ENCODE assay signal across 8 cellular contexts in the genomic region with DNA sequence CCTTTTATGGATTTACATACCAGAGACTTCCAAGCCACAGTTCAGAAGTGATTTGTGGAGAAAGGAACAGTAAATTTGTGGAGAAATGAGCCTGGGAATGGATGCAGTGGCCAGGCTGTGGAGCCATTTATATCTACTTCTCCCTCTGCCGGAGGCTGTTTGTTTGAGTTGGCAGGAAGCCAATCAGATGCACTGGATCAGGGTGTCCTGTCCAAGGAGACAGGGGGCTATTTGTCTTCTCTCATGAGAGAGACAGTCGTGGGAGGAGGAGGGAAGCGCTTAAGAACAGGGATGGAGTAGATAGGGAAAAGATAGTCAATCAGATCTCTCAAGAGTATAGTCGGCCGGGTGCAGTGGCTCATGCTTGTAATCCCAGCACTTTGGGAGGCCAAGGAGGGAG. TPM values are rescaled to one million over a fixed set of nuclear protein-coding genes. Genes with fewer than 3 reads are reported as not detected.
A peak's percentile ranks its signal among the peaks of the same experiment; 100 is the strongest.
DNase-seq lines count a peak whose midpoint lies in the region; ATAC-seq and TF ChIP-seq lines count a peak whose summit lies in the region.

No MANE protein-coding gene starts in this region.

- H3K27me3 ChIP-seq in layer of hippocampus (ENCODE audit: control insufficient read depth, insufficient read depth, low read length) (no peaks in the 10 kb centered on the region), vagina (no peaks in the 10 kb centered on the region), Caco-2 (replicated peaks; ENCODE audit: control insufficient read depth, insufficient read depth, low read length) (no peaks in the 10 kb centered on the region)

- TF ChIP-seq POLR2A in vagina (IDR thresholded peaks at IDR 0.05), result no peak

- intact Hi-C loops in vagina (cut with DNase I), result no loop called here
- intact Hi-C loops in Caco-2 (cut with micrococcal nuclease; ENCODE audit: unreplicated experiment), result no loop called here

- peaks cover 7% of the 10 kb centered on the region for H3K4me1 Mint-ChIP-seq in Caco-2 (ENCODE audit: low read depth, unreplicated experiment)

- H3K27ac Mint-ChIP-seq in Caco-2 (ENCODE audit: unreplicated experiment), result no peak overlapping the region

- POLR2A ChIA-PET in Caco-2 (lab: Charles Lee), result no interaction called here

- ATAC-seq in GM21576 (IDR thresholded peaks at IDR 0.05; ENCODE audit: unreplicated experiment), result no peak

- DNase-seq in NCI-H2081 (lab: John Stamatoyannopoulos, UW) (peak; percentile 28 to 55), NCI-H2081 treated with DMSO at 0.1 percent for 48 hours (lab: John Stamatoyannopoulos, UW) (no peak), vagina (ENCODE audit: extremely low spot score in 2 of 2) (no peak), RKO (ENCODE audit: low spot score) (no peak), Caco-2 (no peak)

- H3K4me1 ChIP-seq in vagina (no peaks in the 10 kb centered on the region), Caco-2 (0 out of 2 replicates have a peak, but pooled peaks cover 4% of the 10 kb centered on the region)

- CTCF ChIA-PET in Caco-2 (lab: Charles Lee), result interaction anchor here (0.7 kb wide), 1 partner anchor 8 kb away, joined by 6 read pairs; no protein-coding TSS in a partner anchor

- H3K27ac ChIP-seq in angular gyrus (ENCODE audit: low read depth, low read length), result peak overlapping the region; percentile 98
- H3K27ac ChIP-seq in layer of hippocampus (ENCODE audit: low read depth, low read length), result peak overlapping the region; percentile 93
- H3K27ac ChIP-seq in vagina, result peak overlapping the region; percentile 38

- BruUV-seq in Caco-2 (replicated peaks; lab: Mats Ljungman, UMichigan), result no TSS peak

- peaks cover 13% of the 10 kb centered on the region for H3K27me3 Mint-ChIP-seq in Caco-2 (ENCODE audit: insufficient read depth, unreplicated experiment)

- H3K36me3 Mint-ChIP-seq in Caco-2 (ENCODE audit: insufficient read depth, unreplicated experiment), result no peaks in the 10 kb centered on the region

- H3K4me3 ChIP-seq in vagina (no peak overlapping the region), Caco-2 (ENCODE audit: low read depth, low read length) (no peak overlapping the region)

- no peak overlapping the region for H3K4me3 Mint-ChIP-seq in Caco-2 (ENCODE audit: unreplicated experiment)

- no peaks in the 10 kb centered on the region for H3K9me3 ChIP-seq in vagina
- H3K9me3 ChIP-seq in Caco-2, result no peaks in the 10 kb centered on the region

- H3K36me3 ChIP-seq in vagina (no peaks in the 10 kb centered on the region), Caco-2 (ENCODE audit: control insufficient read depth, insufficient read depth, low read length) (no peaks in the 10 kb centered on the region)

- H3K9me3 Mint-ChIP-seq in Caco-2 (ENCODE audit: unreplicated experiment), result no peaks in the 10 kb centered on the region

- TF ChIP-seq CTCF in vagina (IDR thresholded peaks at IDR 0.05) (no peak), Caco-2 (IDR thresholded peaks at IDR 0.05; ENCODE audit: insufficient read depth in 1 of 2, low read depth in 1 of 2, low read length in 1 of 2, severe bottlenecking in 1 of 2, unreplicated experiment in 1 of 2) (no peak)

RNA-seq across cellular contexts. Expression of a gene that starts 2.8 kb away (rescaled TPM):
- not detected for total RNA-seq in vagina
- not detected in 2 replicates for total RNA-seq in Caco-2 (2022)

RNA-seq across cellular contexts. Expression of a gene that starts 15.2 kb away (rescaled TPM):
- total RNA-seq in vagina (25.8 TPM), Caco-2 (2022) (52.5 and 53.5 TPM in 2 replicates)

RNA-seq across cellular contexts. Expression of a gene that starts 24.9 kb away (rescaled TPM):
- total RNA-seq in vagina (46.7 TPM), Caco-2 (2022) (99.8 and 105 TPM in 2 replicates)

RNA-seq across cellular contexts. Expression of a gene that starts 25.5 kb away (rescaled TPM):
- total RNA-seq in vagina (2.0 TPM), Caco-2 (2022) (not detected in 2 replicates)

RNA-seq across cellular contexts. Expression of a gene that starts 36.9 kb away (rescaled TPM):
- total RNA-seq in vagina (not detected), Caco-2 (2022) (not detected in 2 replicates)

Comparison
In these comparisons a context has a peak if more than half of its experiments do, and no peak if none do; other contexts are left out.
1. DNase-seq: peak in NCI-H2081 (2 of 2); none in NCI-H2081 treated with DMSO at 0.1 percent for 48 hours (single experiment), vagina (0 of 2), RKO (single experiment) and Caco-2 (0 of 2).
2. H3K27ac ChIP-seq: peak in every context shown above with its lines; median percentile 98 in angular gyrus; 93 in layer of hippocampus; 38 in vagina.